In the genomic region with DNA sequence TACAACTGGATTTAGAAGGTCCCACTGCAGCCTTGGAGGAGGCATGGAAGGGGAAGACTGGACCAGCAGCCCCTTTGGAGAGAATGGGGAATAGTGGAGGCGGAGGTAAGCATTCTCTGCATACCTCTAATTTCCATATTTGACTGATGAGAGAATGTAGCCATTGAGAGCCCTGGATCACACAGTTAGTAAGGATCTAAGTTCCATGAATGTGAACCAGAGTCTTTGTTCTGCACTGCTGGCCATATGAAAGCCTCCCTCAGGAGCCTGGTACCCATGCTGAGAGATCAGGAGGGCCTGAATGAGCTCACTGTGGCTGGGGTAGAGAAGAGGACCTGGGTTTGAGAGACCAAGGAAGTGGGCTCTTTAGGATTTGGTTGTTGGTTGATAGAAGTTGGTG, we compare ENCODE assay signal across 27 cellular contexts.
"Had no signal": no experiment of that assay in that cellular context is flagged by ENCODE, and none has a peak within 500 bp of the region (broad histone marks: within the 10 kb centered on the region; RNA-seq: fewer than 3 reads in every experiment).

No MANE protein-coding gene starts in this region.

- H3K27ac ChIP-seq: brain microvascular endothelial cell, cardiac muscle cell, SK-N-MC had no signal

- FAIRE-seq: TTC549 had no signal

- H3K4me3 ChIP-seq: cardiac muscle cell, SK-N-MC had no signal

- H3K27ac Mint-ChIP-seq: activated B cell treated with CpG ODN at 0.5 μM for 24 hours; activated CD4-positive, alpha-beta T cell treated with anti-CD3 and anti-CD28 coated beads, Interleukin-2, amount 10 ng/mL, durations not matched to agents 24 days and 14 days; activated naive CD4-positive, alpha-beta T cell treated with anti-CD3 and anti-CD28 coated beads for 36 hours; activated naive CD8-positive, alpha-beta T cell; activated T-helper 17 cell treated with anti-CD3 and anti-CD28 coated beads, Interleukin-2, amount 50 U/mL, for 72 hours; T-cell had no signal

- H3K4me3 Mint-ChIP-seq: activated B cell treated with CpG ODN at 0.5 μM for 24 hours; activated CD4-positive, alpha-beta T cell treated with anti-CD3 and anti-CD28 coated beads, Interleukin-2, amount 10 ng/mL, durations not matched to agents 24 days and 14 days; activated naive CD4-positive, alpha-beta T cell treated with anti-CD3 and anti-CD28 coated beads for 36 hours; activated naive CD8-positive, alpha-beta T cell; activated T-cell treated with anti-CD3 and anti-CD28 coated beads, Interleukin-2, amount 50 U/mL, for 4 hours; activated T-helper 17 cell treated with anti-CD3 and anti-CD28 coated beads, Interleukin-2, amount 50 U/mL, for 72 hours; T-cell had no signal

- H3K27me3 ChIP-seq: brain microvascular endothelial cell, cardiac muscle cell had no signal

- H3K27me3 Mint-ChIP-seq: activated B cell treated with CpG ODN at 0.5 μM for 24 hours; activated CD4-positive, alpha-beta T cell treated with anti-CD3 and anti-CD28 coated beads, Interleukin-2, amount 10 ng/mL, durations not matched to agents 24 days and 14 days; activated T-helper 17 cell treated with anti-CD3 and anti-CD28 coated beads, Interleukin-2, amount 50 U/mL, for 72 hours; T-cell had no signal

- DNase-seq: activated B cell treated with CpG ODN at 0.5 μM for 24 hours; activated CD4-positive, alpha-beta T cell treated with anti-CD3 and anti-CD28 coated beads for 1 hour; activated CD4-positive, alpha-beta T cell treated with anti-CD3 and anti-CD28 coated beads, Interleukin-2, amount 10 ng/mL, durations not matched to agents 24 days and 14 days; activated CD4-positive, alpha-beta T cell treated with anti-CD3 and anti-CD28 coated beads, Interleukin-2, amount 50 U/mL, for 48 hours; activated CD8-positive, alpha-beta memory T cell treated with anti-CD3 and anti-CD28 coated beads for 24 hours; activated gamma-delta T cell; activated naive CD4-positive, alpha-beta T cell treated with anti-CD3 and anti-CD28 coated beads for 36 hours; activated T-cell treated with anti-CD3 and anti-CD28 coated beads, Interleukin-2, amount 50 U/mL, for 4 hours; brain microvascular endothelial cell; Kasumi-1; KBM-7; NCI-H1105 treated with DMSO at 0.1 percent for 48 hours; NCI-H1436 treated with DMSO at 0.1 percent for 48 hours; NCI-H187 treated with DMSO at 0.1 percent for 48 hours; NCI-H2171; NCI-H226; NCI-H82; OCI-M1; RPMI8226; T-cell; T-helper 2 cell; T1000 had no signal

- H3K36me3 ChIP-seq: brain microvascular endothelial cell, cardiac muscle cell had no signal

- H3K36me3 Mint-ChIP-seq: activated naive CD8-positive, alpha-beta T cell; T-cell had no signal

- H3K4me1 Mint-ChIP-seq: activated B cell treated with CpG ODN at 0.5 μM for 24 hours; activated CD4-positive, alpha-beta T cell treated with anti-CD3 and anti-CD28 coated beads, Interleukin-2, amount 10 ng/mL, durations not matched to agents 24 days and 14 days; activated T-helper 17 cell treated with anti-CD3 and anti-CD28 coated beads, Interleukin-2, amount 50 U/mL, for 72 hours; T-cell had no signal
